ENCODE assay signal across 29 cellular contexts in genomic region chr7:46317256-46317655, GRCh38.
A peak's percentile ranks its signal among the peaks of the same experiment; 100 is the strongest.
DNase-seq lines count a peak whose midpoint lies in the region; ATAC-seq, FAIRE-seq and TF ChIP-seq lines count a peak whose summit lies in the region.
"Had no signal": no experiment of that assay in that cellular context is flagged by ENCODE, and none has a peak within 500 bp of the region (broad histone marks: within the 10 kb centered on the region; RNA-seq: fewer than 3 reads in every experiment).

No MANE protein-coding gene starts in this region.

- no peaks in the 10 kb centered on the region for H3K27me3 ChIP-seq in WERI-Rb-1 (ENCODE audit: insufficient read depth, low read depth, severe bottlenecking)
- H3K27me3 ChIP-seq: ascending aorta, esophagus muscularis mucosa, gastroesophageal sphincter, SJCRH30, tibial nerve had no signal

- peak; percentile 62 for FAIRE-seq in urothelium cell line (lab: Jason Lieb, UNC)
- FAIRE-seq: endometrium, GM12878 had no signal

- DNase-seq in ELR (ENCODE audit: low read depth) (peak; percentile 48), amniotic epithelial cell (ENCODE audit: low read depth) (peak; percentile 57), fibroblast of pulmonary artery (ENCODE audit: low read depth) (peak; percentile 39), urothelium cell line (ENCODE audit: low spot score) (no peak), WERI-Rb-1 (no peak), GM20000 (ENCODE audit: low spot score) (no peak)
- DNase-seq: activated CD4-positive, alpha-beta T cell treated with anti-CD3 and anti-CD28 coated beads for 48 hours; activated effector memory CD4-positive, alpha-beta T cell treated with anti-CD3 and anti-CD28 coated beads, Interleukin-2, amount 50 U/mL, for 16 hours; activated T-cell treated with anti-CD3 and anti-CD28 coated beads, Interleukin-2, amount 50 U/mL, for 24 hours; Calu3; central memory CD4-positive, alpha-beta T cell; DND-41; hippocampal formation; lower lobe of right lung; NCI-H146; NCI-H82; RPMI8226; SJCRH30; SW 1271 had no signal

- H3K36me3 ChIP-seq in WERI-Rb-1 = no peaks in the 10 kb centered on the region
- H3K36me3 ChIP-seq: ascending aorta, esophagus muscularis mucosa, gastroesophageal sphincter, lower lobe of right lung, SJCRH30, tibial nerve had no signal

- H3K9me3 ChIP-seq in WERI-Rb-1 (ENCODE audit: severe bottlenecking) = no peaks in the 10 kb centered on the region
- H3K9me3 ChIP-seq: ascending aorta, esophagus muscularis mucosa, gastroesophageal sphincter, lower lobe of right lung, SJCRH30, tibial nerve had no signal

- ATAC-seq in GM18502 (IDR thresholded peaks at IDR 0.05; ENCODE audit: poor library complexity, unreplicated experiment) = no peak
- ATAC-seq: gastroesophageal sphincter; GM12878; GM23338; lower lobe of right lung; natural killer cell treated with Interleukin-12 subunit alpha and Interleukin-12 subunit beta and Interleukin-15 and Interleukin-18, amount 100 ng/mL, for 72 hours; stimulated activated effector memory CD8-positive, alpha-beta T cell treated with anti-CD3 and anti-CD28 coated beads, Interleukin-12 subunit alpha, Interleukin-12 subunit beta, amount 100 ng/mL, for 72 hours had no signal

- H3K4me3 ChIP-seq in fibroblast of pulmonary artery (replicated peaks; ENCODE audit: low read depth, low read length) (no peak overlapping the region), WERI-Rb-1 (ENCODE audit: low read depth, low read length) (no peak overlapping the region)
- H3K4me3 ChIP-seq: ascending aorta, esophagus muscularis mucosa, gastroesophageal sphincter, GM12878, GM23338, lower lobe of right lung, SJCRH30, tibial nerve had no signal

- TF ChIP-seq CTCF in fibroblast of pulmonary artery (IDR thresholded peaks at IDR 0.05; ENCODE audit: low read length, missing control alignments) (no peak), WERI-Rb-1 (IDR thresholded peaks at IDR 0.05; ENCODE audit: low read depth, low read length) (no peak), GM20000 (IDR thresholded peaks at IDR 0.05; ENCODE audit: extremely low read depth, missing control alignments) (no peak)

- no peak overlapping the region for H3K27ac ChIP-seq in WERI-Rb-1
- H3K27ac ChIP-seq: ascending aorta, esophagus muscularis mucosa, gastroesophageal sphincter, lower lobe of right lung, SJCRH30, tibial nerve had no signal

Comparison
In these comparisons a context has a peak if more than half of its experiments do, and no peak if none do; other contexts are left out.
1. DNase-seq: peak in ELR (single experiment), amniotic epithelial cell (single experiment) and fibroblast of pulmonary artery (single experiment); none in urothelium cell line (single experiment), WERI-Rb-1 (single experiment) and GM20000 (single experiment).